In the genomic region with DNA sequence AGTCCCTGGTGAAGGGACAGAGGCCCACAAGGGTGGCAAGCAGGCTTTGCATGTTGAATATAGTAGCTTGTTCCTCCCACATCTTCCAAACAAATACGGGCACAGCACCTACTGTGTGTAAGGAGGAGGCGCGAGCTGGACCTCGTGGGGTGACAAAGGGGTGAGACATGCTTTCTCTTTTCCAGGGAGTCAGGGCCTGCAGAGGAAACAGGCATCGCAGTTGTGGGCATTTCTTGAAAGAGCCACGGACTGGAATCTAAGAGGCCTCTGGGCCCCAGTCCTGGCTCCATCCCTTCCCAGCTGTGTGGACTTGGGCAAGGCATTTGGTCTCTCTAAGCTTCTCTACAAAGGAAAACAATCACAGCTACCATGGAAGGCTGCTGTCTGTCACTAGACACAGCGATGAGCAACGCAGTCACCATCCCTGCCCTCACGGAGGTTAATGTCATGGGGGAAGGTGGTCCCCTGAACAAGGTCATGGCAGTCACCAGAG, we compare ENCODE assay signal across 1 cellular context.
TF ChIP-seq lines count a peak whose summit lies in the region.

No MANE protein-coding gene starts in this region.

TF ChIP-seq in K562, 482 proteins besides CTCF, POLR2A, EP300 and RAD21:
- TF ChIP-seq ETS2 (tag; IDR thresholded peaks at IDR 0.05; ENCODE audit: borderline replicate concordance, poor library complexity, severe bottlenecking) (no peak), CHD1 (IDR thresholded peaks at IDR 0.05; ENCODE audit: low read length) (no peak), ZKSCAN1 (IDR thresholded peaks at IDR 0.05; ENCODE audit: low read depth, low read length) (peak; percentile 68; the same call in 1 of the 2 replicates), POU5F1 (IDR thresholded peaks at IDR 0.05; ENCODE audit: borderline replicate concordance, low read depth, low read length, partially characterized antibody) (no peak), RFX1 (IDR thresholded peaks at IDR 0.05) (no peak), RAD51 (IDR thresholded peaks at IDR 0.05; ENCODE audit: borderline replicate concordance, low read depth) (no peak)
- TF ChIP-seq, protein P1, sequence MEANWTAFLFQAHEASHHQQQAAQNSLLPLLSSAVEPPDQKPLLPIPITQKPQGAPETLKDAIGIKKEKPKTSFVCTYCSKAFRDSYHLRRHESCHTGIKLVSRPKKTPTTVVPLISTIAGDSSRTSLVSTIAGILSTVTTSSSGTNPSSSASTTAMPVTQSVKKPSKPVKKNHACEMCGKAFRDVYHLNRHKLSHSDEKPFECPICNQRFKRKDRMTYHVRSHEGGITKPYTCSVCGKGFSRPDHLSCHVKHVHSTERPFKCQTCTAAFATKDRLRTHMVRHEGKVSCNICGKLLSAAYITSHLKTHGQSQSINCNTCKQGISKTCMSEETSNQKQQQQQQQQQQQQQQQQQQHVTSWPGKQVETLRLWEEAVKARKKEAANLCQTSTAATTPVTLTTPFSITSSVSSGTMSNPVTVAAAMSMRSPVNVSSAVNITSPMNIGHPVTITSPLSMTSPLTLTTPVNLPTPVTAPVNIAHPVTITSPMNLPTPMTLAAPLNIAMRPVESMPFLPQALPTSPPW (CRISPR knock-in tag; IDR thresholded peaks at IDR 0.05) = no peak
- TF ChIP-seq, protein P2, sequence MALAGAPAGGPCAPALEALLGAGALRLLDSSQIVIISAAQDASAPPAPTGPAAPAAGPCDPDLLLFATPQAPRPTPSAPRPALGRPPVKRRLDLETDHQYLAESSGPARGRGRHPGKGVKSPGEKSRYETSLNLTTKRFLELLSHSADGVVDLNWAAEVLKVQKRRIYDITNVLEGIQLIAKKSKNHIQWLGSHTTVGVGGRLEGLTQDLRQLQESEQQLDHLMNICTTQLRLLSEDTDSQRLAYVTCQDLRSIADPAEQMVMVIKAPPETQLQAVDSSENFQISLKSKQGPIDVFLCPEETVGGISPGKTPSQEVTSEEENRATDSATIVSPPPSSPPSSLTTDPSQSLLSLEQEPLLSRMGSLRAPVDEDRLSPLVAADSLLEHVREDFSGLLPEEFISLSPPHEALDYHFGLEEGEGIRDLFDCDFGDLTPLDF (CRISPR knock-in tag; IDR thresholded peaks at IDR 0.05) = no peak
- TF ChIP-seq, protein P3, sequence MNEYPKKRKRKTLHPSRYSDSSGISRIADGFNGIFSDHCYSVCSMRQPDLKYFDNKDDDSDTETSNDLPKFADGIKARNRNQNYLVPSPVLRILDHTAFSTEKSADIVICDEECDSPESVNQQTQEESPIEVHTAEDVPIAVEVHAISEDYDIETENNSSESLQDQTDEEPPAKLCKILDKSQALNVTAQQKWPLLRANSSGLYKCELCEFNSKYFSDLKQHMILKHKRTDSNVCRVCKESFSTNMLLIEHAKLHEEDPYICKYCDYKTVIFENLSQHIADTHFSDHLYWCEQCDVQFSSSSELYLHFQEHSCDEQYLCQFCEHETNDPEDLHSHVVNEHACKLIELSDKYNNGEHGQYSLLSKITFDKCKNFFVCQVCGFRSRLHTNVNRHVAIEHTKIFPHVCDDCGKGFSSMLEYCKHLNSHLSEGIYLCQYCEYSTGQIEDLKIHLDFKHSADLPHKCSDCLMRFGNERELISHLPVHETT (CRISPR knock-in tag; conservative IDR thresholded peaks at IDR 0.05 in 1 of 2, IDR thresholded peaks at IDR 0.05 in 1 of 2) = no peak
